ENCODE assay signal across 2 cellular contexts in the genomic region with DNA sequence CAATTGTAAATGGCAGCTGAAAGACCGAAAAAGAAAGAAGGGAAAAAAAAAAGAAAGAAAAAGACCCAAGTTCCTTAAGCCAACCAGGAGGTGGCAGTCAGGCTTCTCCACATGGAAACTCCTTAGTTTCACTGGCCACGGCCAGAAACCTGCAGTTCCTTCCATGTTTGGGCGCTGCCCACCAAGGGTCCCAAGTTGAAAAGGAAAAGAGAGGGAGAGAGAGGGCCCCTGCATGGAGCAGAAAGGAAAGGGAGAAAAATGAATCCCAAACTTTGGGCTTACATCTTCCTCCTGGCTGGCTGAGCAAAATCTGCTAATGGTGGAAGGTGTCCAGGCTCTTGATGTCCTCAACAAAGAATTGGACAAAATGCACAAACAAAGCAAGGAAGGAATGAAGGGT.
TF ChIP-seq lines count a peak whose summit lies in the region.

No MANE protein-coding gene starts in this region.

TF ChIP-seq in Ishikawa, 13 proteins besides CTCF, POLR2A, EP300 and RAD21 (continued from another document):
- no peak for TF ChIP-seq FOXM1 (IDR thresholded peaks at IDR 0.05; ENCODE audit: borderline replicate concordance, low read depth)
- TF ChIP-seq MAX (IDR thresholded peaks at IDR 0.05), result no peak
- no peak for TF ChIP-seq YY1 (IDR thresholded peaks at IDR 0.05; ENCODE audit: low read depth)
- TF ChIP-seq CREB1 (IDR thresholded peaks at IDR 0.05; ENCODE audit: low read depth), result no peak
- TF ChIP-seq TAF1 (IDR thresholded peaks at IDR 0.05; ENCODE audit: low read depth), result no peak
- TF ChIP-seq, protein P1, sequence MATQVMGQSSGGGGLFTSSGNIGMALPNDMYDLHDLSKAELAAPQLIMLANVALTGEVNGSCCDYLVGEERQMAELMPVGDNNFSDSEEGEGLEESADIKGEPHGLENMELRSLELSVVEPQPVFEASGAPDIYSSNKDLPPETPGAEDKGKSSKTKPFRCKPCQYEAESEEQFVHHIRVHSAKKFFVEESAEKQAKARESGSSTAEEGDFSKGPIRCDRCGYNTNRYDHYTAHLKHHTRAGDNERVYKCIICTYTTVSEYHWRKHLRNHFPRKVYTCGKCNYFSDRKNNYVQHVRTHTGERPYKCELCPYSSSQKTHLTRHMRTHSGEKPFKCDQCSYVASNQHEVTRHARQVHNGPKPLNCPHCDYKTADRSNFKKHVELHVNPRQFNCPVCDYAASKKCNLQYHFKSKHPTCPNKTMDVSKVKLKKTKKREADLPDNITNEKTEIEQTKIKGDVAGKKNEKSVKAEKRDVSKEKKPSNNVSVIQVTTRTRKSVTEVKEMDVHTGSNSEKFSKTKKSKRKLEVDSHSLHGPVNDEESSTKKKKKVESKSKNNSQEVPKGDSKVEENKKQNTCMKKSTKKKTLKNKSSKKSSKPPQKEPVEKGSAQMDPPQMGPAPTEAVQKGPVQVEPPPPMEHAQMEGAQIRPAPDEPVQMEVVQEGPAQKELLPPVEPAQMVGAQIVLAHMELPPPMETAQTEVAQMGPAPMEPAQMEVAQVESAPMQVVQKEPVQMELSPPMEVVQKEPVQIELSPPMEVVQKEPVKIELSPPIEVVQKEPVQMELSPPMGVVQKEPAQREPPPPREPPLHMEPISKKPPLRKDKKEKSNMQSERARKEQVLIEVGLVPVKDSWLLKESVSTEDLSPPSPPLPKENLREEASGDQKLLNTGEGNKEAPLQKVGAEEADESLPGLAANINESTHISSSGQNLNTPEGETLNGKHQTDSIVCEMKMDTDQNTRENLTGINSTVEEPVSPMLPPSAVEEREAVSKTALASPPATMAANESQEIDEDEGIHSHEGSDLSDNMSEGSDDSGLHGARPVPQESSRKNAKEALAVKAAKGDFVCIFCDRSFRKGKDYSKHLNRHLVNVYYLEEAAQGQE (IDR thresholded peaks at IDR 0.05; ENCODE audit: low read depth), result no peak
TF ChIP-seq in Ishikawa: peak in this region for 0.

TF ChIP-seq in GM12878, 131 proteins besides CTCF, POLR2A, EP300 and RAD21:
- TF ChIP-seq, protein P2, sequence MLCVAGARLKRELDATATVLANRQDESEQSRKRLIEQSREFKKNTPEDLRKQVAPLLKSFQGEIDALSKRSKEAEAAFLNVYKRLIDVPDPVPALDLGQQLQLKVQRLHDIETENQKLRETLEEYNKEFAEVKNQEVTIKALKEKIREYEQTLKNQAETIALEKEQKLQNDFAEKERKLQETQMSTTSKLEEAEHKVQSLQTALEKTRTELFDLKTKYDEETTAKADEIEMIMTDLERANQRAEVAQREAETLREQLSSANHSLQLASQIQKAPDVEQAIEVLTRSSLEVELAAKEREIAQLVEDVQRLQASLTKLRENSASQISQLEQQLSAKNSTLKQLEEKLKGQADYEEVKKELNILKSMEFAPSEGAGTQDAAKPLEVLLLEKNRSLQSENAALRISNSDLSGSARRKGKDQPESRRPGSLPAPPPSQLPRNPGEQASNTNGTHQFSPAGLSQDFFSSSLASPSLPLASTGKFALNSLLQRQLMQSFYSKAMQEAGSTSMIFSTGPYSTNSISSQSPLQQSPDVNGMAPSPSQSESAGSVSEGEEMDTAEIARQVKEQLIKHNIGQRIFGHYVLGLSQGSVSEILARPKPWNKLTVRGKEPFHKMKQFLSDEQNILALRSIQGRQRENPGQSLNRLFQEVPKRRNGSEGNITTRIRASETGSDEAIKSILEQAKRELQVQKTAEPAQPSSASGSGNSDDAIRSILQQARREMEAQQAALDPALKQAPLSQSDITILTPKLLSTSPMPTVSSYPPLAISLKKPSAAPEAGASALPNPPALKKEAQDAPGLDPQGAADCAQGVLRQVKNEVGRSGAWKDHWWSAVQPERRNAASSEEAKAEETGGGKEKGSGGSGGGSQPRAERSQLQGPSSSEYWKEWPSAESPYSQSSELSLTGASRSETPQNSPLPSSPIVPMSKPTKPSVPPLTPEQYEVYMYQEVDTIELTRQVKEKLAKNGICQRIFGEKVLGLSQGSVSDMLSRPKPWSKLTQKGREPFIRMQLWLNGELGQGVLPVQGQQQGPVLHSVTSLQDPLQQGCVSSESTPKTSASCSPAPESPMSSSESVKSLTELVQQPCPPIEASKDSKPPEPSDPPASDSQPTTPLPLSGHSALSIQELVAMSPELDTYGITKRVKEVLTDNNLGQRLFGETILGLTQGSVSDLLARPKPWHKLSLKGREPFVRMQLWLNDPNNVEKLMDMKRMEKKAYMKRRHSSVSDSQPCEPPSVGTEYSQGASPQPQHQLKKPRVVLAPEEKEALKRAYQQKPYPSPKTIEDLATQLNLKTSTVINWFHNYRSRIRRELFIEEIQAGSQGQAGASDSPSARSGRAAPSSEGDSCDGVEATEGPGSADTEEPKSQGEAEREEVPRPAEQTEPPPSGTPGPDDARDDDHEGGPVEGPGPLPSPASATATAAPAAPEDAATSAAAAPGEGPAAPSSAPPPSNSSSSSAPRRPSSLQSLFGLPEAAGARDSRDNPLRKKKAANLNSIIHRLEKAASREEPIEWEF (IDR thresholded peaks at IDR 0.05; ENCODE audit: insufficient replicate concordance, low read depth, low read length), result no peak
- TF ChIP-seq CBX3 (IDR thresholded peaks at IDR 0.05; ENCODE audit: borderline replicate concordance, low read depth) (no peak), ZSCAN29 (IDR thresholded peaks at IDR 0.05) (no peak), YY1 (IDR thresholded peaks at IDR 0.05; ENCODE audit: low read depth, low read length) (no peak), JUND (IDR thresholded peaks at IDR 0.05; ENCODE audit: low read depth, low read length) (no peak), BHLHE40 (IDR thresholded peaks at IDR 0.05; ENCODE audit: borderline replicate concordance in 1 of 2, low read depth in 2 of 2, low read length in 1 of 2) (no peak), STAT3 (IDR thresholded peaks at IDR 0.05; ENCODE audit: low read depth, low read length) (no peak), SRF (IDR thresholded peaks at IDR 0.05; ENCODE audit: low read depth in 2 of 2, low read length in 2 of 2) (no peak), STAT1 (conservative IDR thresholded peaks at IDR 0.05) (no peak), NR2F1 (conservative IDR thresholded peaks at IDR 0.05) (no peak), CHD4 (IDR thresholded peaks at IDR 0.05) (no peak), IKZF1 (conservative IDR thresholded peaks at IDR 0.05) (no peak)
- TF ChIP-seq, protein P3, sequence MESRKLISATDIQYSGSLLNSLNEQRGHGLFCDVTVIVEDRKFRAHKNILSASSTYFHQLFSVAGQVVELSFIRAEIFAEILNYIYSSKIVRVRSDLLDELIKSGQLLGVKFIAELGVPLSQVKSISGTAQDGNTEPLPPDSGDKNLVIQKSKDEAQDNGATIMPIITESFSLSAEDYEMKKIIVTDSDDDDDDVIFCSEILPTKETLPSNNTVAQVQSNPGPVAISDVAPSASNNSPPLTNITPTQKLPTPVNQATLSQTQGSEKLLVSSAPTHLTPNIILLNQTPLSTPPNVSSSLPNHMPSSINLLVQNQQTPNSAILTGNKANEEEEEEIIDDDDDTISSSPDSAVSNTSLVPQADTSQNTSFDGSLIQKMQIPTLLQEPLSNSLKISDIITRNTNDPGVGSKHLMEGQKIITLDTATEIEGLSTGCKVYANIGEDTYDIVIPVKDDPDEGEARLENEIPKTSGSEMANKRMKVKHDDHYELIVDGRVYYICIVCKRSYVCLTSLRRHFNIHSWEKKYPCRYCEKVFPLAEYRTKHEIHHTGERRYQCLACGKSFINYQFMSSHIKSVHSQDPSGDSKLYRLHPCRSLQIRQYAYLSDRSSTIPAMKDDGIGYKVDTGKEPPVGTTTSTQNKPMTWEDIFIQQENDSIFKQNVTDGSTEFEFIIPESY (IDR thresholded peaks at IDR 0.05), result no peak
- TF ChIP-seq, protein P4, sequence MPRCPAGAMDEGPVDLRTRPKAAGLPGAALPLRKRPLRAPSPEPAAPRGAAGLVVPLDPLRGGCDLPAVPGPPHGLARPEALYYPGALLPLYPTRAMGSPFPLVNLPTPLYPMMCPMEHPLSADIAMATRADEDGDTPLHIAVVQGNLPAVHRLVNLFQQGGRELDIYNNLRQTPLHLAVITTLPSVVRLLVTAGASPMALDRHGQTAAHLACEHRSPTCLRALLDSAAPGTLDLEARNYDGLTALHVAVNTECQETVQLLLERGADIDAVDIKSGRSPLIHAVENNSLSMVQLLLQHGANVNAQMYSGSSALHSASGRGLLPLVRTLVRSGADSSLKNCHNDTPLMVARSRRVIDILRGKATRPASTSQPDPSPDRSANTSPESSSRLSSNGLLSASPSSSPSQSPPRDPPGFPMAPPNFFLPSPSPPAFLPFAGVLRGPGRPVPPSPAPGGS (IDR thresholded peaks at IDR 0.05; ENCODE audit: borderline replicate concordance, insufficient read depth, low read depth, low read length, poor library complexity, severe bottlenecking), result no peak
- TF ChIP-seq, protein P5, sequence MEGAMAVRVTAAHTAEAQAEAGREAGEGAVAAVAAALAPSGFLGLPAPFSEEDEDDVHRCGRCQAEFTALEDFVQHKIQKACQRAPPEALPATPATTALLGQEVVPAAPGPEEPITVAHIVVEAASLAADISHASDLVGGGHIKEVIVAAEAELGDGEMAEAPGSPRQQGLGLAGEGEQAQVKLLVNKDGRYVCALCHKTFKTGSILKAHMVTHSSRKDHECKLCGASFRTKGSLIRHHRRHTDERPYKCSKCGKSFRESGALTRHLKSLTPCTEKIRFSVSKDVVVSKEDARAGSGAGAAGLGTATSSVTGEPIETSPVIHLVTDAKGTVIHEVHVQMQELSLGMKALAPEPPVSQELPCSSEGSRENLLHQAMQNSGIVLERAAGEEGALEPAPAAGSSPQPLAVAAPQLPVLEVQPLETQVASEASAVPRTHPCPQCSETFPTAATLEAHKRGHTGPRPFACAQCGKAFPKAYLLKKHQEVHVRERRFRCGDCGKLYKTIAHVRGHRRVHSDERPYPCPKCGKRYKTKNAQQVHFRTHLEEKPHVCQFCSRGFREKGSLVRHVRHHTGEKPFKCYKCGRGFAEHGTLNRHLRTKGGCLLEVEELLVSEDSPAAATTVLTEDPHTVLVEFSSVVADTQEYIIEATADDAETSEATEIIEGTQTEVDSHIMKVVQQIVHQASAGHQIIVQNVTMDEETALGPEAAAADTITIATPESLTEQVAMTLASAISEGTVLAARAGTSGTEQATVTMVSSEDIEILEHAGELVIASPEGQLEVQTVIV (IDR thresholded peaks at IDR 0.05; ENCODE audit: borderline replicate concordance, partially characterized antibody), result no peak
- TF ChIP-seq, protein P6, sequence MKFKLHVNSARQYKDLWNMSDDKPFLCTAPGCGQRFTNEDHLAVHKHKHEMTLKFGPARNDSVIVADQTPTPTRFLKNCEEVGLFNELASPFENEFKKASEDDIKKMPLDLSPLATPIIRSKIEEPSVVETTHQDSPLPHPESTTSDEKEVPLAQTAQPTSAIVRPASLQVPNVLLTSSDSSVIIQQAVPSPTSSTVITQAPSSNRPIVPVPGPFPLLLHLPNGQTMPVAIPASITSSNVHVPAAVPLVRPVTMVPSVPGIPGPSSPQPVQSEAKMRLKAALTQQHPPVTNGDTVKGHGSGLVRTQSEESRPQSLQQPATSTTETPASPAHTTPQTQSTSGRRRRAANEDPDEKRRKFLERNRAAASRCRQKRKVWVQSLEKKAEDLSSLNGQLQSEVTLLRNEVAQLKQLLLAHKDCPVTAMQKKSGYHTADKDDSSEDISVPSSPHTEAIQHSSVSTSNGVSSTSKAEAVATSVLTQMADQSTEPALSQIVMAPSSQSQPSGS (IDR thresholded peaks at IDR 0.05; ENCODE audit: low read length), result no peak
